Comparison of ENCODE assay signal across 9 cellular contexts in the genomic region with DNA sequence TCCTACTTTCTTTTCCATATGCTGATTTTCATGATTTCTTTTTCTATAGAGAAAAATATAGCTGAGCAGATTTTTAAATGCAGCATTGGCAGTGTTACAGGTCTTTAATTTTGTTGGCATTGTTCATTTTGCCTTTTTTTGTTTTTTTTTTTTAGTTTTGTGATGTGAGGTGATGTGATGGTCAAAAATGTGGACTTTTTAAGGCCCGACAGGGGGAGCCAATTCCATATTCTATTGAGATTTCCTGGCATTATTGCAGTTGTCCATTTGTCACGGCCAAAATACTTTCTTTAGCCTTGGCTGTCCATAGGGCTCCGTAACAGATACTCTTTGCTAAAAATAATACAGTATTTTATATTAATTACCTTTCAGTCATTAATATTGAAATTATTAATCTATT. TPM values are rescaled to one million over a fixed set of nuclear protein-coding genes. Genes with fewer than 3 reads are reported as not detected.
A peak's percentile ranks its signal among the peaks of the same experiment; 100 is the strongest.
DNase-seq lines count a peak whose midpoint lies in the region; ATAC-seq and TF ChIP-seq lines count a peak whose summit lies in the region.
"Had no signal": no experiment of that assay in that cellular context is flagged by ENCODE, and none has a peak within 500 bp of the region (broad histone marks: within the 10 kb centered on the region; RNA-seq: fewer than 3 reads in every experiment).

No MANE protein-coding gene starts in this region.

- no peak overlapping the region for H3K27ac Mint-ChIP-seq in GM23338

- H3K79me2 ChIP-seq in GM23338 (replicated peaks; ENCODE audit: insufficient read depth) (no peaks in the 10 kb centered on the region), OCI-LY7 (ENCODE audit: insufficient read depth, low read depth, low read length) (no peaks in the 10 kb centered on the region)

- no peaks in the 10 kb centered on the region for H3K9me3 Mint-ChIP-seq in GM23338

- DNase-seq in GM23338 (ENCODE audit: low spot score) = peak; percentile 51
- DNase-seq in OCI-LY7 (ENCODE audit: low spot score) = peak; percentile 13
- peak; percentile 30 for DNase-seq in epithelial cell of esophagus (ENCODE audit: low read depth)
- DNase-seq in pons (ENCODE audit: low spot score) = peak; percentile 67
- DNase-seq in AG08395 (ENCODE audit: low spot score) = no peak
- DNase-seq in posterior vena cava (ENCODE audit: low spot score) = no peak
- DNase-seq in GM10266 (ENCODE audit: extremely low spot score) = no peak
- DNase-seq: tibial artery had no signal

- POLR2A ChIA-PET in OCI-LY7 (lab: Charles Lee) = interaction anchor here (1.0 kb wide), 1 partner anchor 12 kb away, joined by 5 read pairs; no protein-coding TSS in a partner anchor

- no peak for ATAC-seq in GM23338
- no peak for ATAC-seq in GM18519 (IDR thresholded peaks at IDR 0.05; ENCODE audit: low FRiP score, unreplicated experiment)

- H3K4me1 Mint-ChIP-seq in GM23338 = peaks cover 10% of the 10 kb centered on the region

- no peak overlapping the region for H3K4me3 Mint-ChIP-seq in GM23338

- CTCF ChIA-PET in OCI-LY7 (lab: Charles Lee; ENCODE audit: unreplicated experiment) = no interaction called here

- H2AFZ ChIP-seq in GM23338 (no peak overlapping the region), OCI-LY7 (ENCODE audit: low read length) (no peak overlapping the region)

- H3K36me3 ChIP-seq in GM23338 (ENCODE audit: insufficient read depth) = no peaks in the 10 kb centered on the region
- no peaks in the 10 kb centered on the region for H3K36me3 ChIP-seq in OCI-LY7 (ENCODE audit: insufficient read depth, low read length)
- H3K36me3 ChIP-seq: tibial artery had no signal

- peaks cover 3% of the 10 kb centered on the region for H3K27me3 Mint-ChIP-seq in GM23338 (ENCODE audit: insufficient read depth, low read depth, poor library complexity)

- BruUV-seq in OCI-LY7 (replicated peaks; lab: Mats Ljungman, UMichigan) = no TSS peak

- H3K36me3 Mint-ChIP-seq in GM23338 (ENCODE audit: low read depth) = no peaks in the 10 kb centered on the region

- no peaks in the 10 kb centered on the region for H3K9me3 ChIP-seq in OCI-LY7 (ENCODE audit: low read length)
- H3K9me3 ChIP-seq: tibial artery had no signal

- H3K27me3 ChIP-seq in GM23338 (ENCODE audit: insufficient read depth) = no peaks in the 10 kb centered on the region
- H3K27me3 ChIP-seq: tibial artery had no signal

- H4K20me1 ChIP-seq in GM23338 (replicated peaks; ENCODE audit: insufficient read depth) (no peaks in the 10 kb centered on the region), OCI-LY7 (ENCODE audit: insufficient read depth, low read length) (no peaks in the 10 kb centered on the region)

- no peaks in the 10 kb centered on the region for H3K4me1 ChIP-seq in GM23338 (ENCODE audit: insufficient read depth)
- no peaks in the 10 kb centered on the region for H3K4me1 ChIP-seq in OCI-LY7 (ENCODE audit: insufficient read depth, low read length, poor library complexity, severe bottlenecking)

- H3K4me3 ChIP-seq in GM23338 (no peak overlapping the region), OCI-LY7 (ENCODE audit: low read depth, low read length, poor library complexity, severe bottlenecking) (no peak overlapping the region), epithelial cell of esophagus (ENCODE audit: low read length) (no peak overlapping the region)
- H3K4me3 ChIP-seq: tibial artery had no signal

- no peaks in the 10 kb centered on the region for H3F3A ChIP-seq in GM23338 (replicated peaks; ENCODE audit: low read depth)

- intact Hi-C loops in OCI-LY7 (cut with micrococcal nuclease; ENCODE audit: unreplicated experiment) = no loop called here
- intact Hi-C loops in posterior vena cava (cut with DNase I) = no loop called here

- H3K4me2 ChIP-seq in GM23338 = no peak overlapping the region
- no peak overlapping the region for H3K4me2 ChIP-seq in OCI-LY7 (ENCODE audit: low read length)

- TF ChIP-seq CTCF in GM23338 (conservative IDR thresholded peaks at IDR 0.05; ENCODE audit: low read depth in 2 of 2) (peak; percentile 50 to 51), OCI-LY7 (conservative IDR thresholded peaks at IDR 0.05; ENCODE audit: low read length) (peak; percentile 68), epithelial cell of esophagus (IDR thresholded peaks at IDR 0.05; ENCODE audit: insufficient read depth, low read depth, low read length, missing control alignments) (peak; percentile 38), GM10266 (IDR thresholded peaks at IDR 0.05; ENCODE audit: control insufficient read depth, insufficient read depth, low read depth, missing control alignments) (no peak)

- H3K27ac ChIP-seq in GM23338 (ENCODE audit: low read depth) (no peak overlapping the region), OCI-LY7 (ENCODE audit: low read depth, low read length, poor library complexity, severe bottlenecking) (no peak overlapping the region)
- H3K27ac ChIP-seq: tibial artery had no signal

- no peaks in the 10 kb centered on the region for H3K9me2 ChIP-seq in GM23338 (ENCODE audit: insufficient read depth)
- H3K9me2 ChIP-seq in OCI-LY7 (ENCODE audit: insufficient read depth, low read length) = no peaks in the 10 kb centered on the region

TF ChIP-seq in GM23338, 12 proteins besides CTCF, POLR2A, EP300 and RAD21:
- TF ChIP-seq ZNF331 (CRISPR knock-in tag; IDR thresholded peaks at IDR 0.05; ENCODE audit: low read depth) (no peak), STAT1 (IDR thresholded peaks at IDR 0.05; ENCODE audit: unreplicated experiment) (no peak)
- TF ChIP-seq, protein P1, sequence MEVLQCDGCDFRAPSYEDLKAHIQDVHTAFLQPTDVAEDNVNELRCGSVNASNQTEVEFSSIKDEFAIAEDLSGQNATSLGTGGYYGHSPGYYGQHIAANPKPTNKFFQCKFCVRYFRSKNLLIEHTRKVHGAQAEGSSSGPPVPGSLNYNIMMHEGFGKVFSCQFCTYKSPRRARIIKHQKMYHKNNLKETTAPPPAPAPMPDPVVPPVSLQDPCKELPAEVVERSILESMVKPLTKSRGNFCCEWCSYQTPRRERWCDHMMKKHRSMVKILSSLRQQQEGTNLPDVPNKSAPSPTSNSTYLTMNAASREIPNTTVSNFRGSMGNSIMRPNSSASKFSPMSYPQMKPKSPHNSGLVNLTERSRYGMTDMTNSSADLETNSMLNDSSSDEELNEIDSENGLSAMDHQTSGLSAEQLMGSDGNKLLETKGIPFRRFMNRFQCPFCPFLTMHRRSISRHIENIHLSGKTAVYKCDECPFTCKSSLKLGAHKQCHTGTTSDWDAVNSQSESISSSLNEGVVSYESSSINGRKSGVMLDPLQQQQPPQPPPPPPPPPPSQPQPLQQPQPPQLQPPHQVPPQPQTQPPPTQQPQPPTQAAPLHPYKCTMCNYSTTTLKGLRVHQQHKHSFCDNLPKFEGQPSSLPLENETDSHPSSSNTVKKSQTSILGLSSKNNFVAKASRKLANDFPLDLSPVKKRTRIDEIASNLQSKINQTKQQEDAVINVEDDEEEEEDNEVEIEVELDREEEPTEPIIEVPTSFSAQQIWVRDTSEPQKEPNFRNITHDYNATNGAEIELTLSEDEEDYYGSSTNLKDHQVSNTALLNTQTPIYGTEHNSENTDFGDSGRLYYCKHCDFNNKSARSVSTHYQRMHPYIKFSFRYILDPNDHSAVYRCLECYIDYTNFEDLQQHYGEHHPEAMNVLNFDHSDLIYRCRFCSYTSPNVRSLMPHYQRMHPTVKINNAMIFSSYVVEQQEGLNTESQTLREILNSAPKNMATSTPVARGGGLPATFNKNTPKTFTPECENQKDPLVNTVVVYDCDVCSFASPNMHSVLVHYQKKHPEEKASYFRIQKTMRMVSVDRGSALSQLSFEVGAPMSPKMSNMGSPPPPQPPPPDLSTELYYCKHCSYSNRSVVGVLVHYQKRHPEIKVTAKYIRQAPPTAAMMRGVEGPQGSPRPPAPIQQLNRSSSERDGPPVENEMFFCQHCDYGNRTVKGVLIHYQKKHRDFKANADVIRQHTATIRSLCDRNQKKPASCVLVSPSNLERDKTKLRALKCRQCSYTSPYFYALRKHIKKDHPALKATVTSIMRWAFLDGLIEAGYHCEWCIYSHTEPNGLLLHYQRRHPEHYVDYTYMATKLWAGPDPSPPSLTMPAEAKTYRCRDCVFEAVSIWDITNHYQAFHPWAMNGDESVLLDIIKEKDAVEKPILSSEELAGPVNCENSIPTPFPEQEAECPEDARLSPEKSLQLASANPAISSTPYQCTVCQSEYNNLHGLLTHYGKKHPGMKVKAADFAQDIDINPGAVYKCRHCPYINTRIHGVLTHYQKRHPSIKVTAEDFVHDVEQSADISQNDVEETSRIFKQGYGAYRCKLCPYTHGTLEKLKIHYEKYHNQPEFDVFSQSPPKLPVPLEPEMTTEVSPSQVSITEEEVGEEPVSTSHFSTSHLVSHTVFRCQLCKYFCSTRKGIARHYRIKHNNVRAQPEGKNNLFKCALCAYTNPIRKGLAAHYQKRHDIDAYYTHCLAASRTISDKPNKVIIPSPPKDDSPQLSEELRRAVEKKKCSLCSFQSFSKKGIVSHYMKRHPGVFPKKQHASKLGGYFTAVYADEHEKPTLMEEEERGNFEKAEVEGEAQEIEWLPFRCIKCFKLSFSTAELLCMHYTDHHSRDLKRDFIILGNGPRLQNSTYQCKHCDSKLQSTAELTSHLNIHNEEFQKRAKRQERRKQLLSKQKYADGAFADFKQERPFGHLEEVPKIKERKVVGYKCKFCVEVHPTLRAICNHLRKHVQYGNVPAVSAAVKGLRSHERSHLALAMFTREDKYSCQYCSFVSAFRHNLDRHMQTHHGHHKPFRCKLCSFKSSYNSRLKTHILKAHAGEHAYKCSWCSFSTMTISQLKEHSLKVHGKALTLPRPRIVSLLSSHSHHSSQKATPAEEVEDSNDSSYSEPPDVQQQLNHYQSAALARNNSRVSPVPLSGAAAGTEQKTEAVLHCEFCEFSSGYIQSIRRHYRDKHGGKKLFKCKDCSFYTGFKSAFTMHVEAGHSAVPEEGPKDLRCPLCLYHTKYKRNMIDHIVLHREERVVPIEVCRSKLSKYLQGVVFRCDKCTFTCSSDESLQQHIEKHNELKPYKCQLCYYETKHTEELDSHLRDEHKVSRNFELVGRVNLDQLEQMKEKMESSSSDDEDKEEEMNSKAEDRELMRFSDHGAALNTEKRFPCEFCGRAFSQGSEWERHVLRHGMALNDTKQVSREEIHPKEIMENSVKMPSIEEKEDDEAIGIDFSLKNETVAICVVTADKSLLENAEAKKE (CRISPR knock-in tag; IDR thresholded peaks at IDR 0.05) = no peak

RNA-seq across cellular contexts. Expression of a gene that starts 47.8 kb away (rescaled TPM):
- 5.6 and 5.7 TPM in 2 replicates for total RNA-seq in GM23338 (2014; rRNA removed; shearing (Covaris generic))
- polyA plus RNA-seq in GM23338 (2016; fragmentation: Nextera tagmentation; extraction: Ambion mirVana) = 4.9 and 5.2 TPM in 2 replicates
- total RNA-seq in OCI-LY7 (2014; rRNA removed; shearing (Covaris generic)) = not detected in 2 replicates
- total RNA-seq in OCI-LY7 (2022) (not detected in 2 replicates), posterior vena cava (10 to 100 TPM; 29.6 to 55.5 TPM)

Comparison
In these comparisons a context has a peak if more than half of its experiments do, and no peak if none do; other contexts are left out.
1. DNase-seq: peak in GM23338 (single experiment), OCI-LY7 (single experiment), epithelial cell of esophagus (single experiment) and pons (single experiment); none in AG08395 (single experiment), posterior vena cava (single experiment) and GM10266 (single experiment).